ENCODE assay signal across 1 cellular context in genomic region chr7:36677769-36678435, GRCh38.
A peak's percentile ranks its signal among the peaks of the same experiment; 100 is the strongest.
TF ChIP-seq lines count a peak whose summit lies in the region.

No MANE protein-coding gene starts in this region.

TF ChIP-seq in GM12878, 131 proteins besides CTCF, POLR2A, EP300 and RAD21 (continued from another document and continues in another):
- peak; percentile 40; the same call in 1 of the 2 replicates for TF ChIP-seq CBFB (IDR thresholded peaks at IDR 0.05; ENCODE audit: low read depth)
- no peak for TF ChIP-seq ATF7 (IDR thresholded peaks at IDR 0.05; ENCODE audit: low read depth)
- no peak for TF ChIP-seq TARDBP (IDR thresholded peaks at IDR 0.05; ENCODE audit: borderline replicate concordance)
- TF ChIP-seq ESRRA (IDR thresholded peaks at IDR 0.05; ENCODE audit: low read length) = no peak
- peak; percentile 56; the same call in 1 of the 2 replicates for TF ChIP-seq CREM (IDR thresholded peaks at IDR 0.05; ENCODE audit: low read depth)
- TF ChIP-seq CHD1 (IDR thresholded peaks at IDR 0.05; ENCODE audit: low read depth, low read length) = no peak
- TF ChIP-seq, protein P1, sequence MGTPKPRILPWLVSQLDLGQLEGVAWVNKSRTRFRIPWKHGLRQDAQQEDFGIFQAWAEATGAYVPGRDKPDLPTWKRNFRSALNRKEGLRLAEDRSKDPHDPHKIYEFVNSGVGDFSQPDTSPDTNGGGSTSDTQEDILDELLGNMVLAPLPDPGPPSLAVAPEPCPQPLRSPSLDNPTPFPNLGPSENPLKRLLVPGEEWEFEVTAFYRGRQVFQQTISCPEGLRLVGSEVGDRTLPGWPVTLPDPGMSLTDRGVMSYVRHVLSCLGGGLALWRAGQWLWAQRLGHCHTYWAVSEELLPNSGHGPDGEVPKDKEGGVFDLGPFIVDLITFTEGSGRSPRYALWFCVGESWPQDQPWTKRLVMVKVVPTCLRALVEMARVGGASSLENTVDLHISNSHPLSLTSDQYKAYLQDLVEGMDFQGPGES (IDR thresholded peaks at IDR 0.05) = no peak
- TF ChIP-seq SREBF2 (IDR thresholded peaks at IDR 0.05; ENCODE audit: low read length) = no peak
- TF ChIP-seq, protein P2, sequence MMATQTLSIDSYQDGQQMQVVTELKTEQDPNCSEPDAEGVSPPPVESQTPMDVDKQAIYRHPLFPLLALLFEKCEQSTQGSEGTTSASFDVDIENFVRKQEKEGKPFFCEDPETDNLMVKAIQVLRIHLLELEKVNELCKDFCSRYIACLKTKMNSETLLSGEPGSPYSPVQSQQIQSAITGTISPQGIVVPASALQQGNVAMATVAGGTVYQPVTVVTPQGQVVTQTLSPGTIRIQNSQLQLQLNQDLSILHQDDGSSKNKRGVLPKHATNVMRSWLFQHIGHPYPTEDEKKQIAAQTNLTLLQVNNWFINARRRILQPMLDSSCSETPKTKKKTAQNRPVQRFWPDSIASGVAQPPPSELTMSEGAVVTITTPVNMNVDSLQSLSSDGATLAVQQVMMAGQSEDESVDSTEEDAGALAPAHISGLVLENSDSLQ (IDR thresholded peaks at IDR 0.05) = no peak
- no peak for TF ChIP-seq SPI1 (IDR thresholded peaks at IDR 0.05; ENCODE audit: borderline replicate concordance, insufficient read depth, low read depth, low read length)
- TF ChIP-seq ZNF274 (IDR thresholded peaks at IDR 0.05; ENCODE audit: insufficient read depth, insufficient read length) = no peak
- TF ChIP-seq, protein P3, sequence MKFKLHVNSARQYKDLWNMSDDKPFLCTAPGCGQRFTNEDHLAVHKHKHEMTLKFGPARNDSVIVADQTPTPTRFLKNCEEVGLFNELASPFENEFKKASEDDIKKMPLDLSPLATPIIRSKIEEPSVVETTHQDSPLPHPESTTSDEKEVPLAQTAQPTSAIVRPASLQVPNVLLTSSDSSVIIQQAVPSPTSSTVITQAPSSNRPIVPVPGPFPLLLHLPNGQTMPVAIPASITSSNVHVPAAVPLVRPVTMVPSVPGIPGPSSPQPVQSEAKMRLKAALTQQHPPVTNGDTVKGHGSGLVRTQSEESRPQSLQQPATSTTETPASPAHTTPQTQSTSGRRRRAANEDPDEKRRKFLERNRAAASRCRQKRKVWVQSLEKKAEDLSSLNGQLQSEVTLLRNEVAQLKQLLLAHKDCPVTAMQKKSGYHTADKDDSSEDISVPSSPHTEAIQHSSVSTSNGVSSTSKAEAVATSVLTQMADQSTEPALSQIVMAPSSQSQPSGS (IDR thresholded peaks at IDR 0.05; ENCODE audit: low read length) = peak; percentile 47
- no peak for TF ChIP-seq STAT1 (conservative IDR thresholded peaks at IDR 0.05)
- no peak for TF ChIP-seq BACH1 (IDR thresholded peaks at IDR 0.05; ENCODE audit: borderline replicate concordance)
- no peak for TF ChIP-seq ZNF217 (IDR thresholded peaks at IDR 0.05)
- TF ChIP-seq, protein P4, sequence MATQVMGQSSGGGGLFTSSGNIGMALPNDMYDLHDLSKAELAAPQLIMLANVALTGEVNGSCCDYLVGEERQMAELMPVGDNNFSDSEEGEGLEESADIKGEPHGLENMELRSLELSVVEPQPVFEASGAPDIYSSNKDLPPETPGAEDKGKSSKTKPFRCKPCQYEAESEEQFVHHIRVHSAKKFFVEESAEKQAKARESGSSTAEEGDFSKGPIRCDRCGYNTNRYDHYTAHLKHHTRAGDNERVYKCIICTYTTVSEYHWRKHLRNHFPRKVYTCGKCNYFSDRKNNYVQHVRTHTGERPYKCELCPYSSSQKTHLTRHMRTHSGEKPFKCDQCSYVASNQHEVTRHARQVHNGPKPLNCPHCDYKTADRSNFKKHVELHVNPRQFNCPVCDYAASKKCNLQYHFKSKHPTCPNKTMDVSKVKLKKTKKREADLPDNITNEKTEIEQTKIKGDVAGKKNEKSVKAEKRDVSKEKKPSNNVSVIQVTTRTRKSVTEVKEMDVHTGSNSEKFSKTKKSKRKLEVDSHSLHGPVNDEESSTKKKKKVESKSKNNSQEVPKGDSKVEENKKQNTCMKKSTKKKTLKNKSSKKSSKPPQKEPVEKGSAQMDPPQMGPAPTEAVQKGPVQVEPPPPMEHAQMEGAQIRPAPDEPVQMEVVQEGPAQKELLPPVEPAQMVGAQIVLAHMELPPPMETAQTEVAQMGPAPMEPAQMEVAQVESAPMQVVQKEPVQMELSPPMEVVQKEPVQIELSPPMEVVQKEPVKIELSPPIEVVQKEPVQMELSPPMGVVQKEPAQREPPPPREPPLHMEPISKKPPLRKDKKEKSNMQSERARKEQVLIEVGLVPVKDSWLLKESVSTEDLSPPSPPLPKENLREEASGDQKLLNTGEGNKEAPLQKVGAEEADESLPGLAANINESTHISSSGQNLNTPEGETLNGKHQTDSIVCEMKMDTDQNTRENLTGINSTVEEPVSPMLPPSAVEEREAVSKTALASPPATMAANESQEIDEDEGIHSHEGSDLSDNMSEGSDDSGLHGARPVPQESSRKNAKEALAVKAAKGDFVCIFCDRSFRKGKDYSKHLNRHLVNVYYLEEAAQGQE (IDR thresholded peaks at IDR 0.05; ENCODE audit: low read depth, low read length) = no peak
- no peak for TF ChIP-seq TCF3 (IDR thresholded peaks at IDR 0.05; ENCODE audit: borderline replicate concordance, insufficient read depth, low read depth, low read length)
- TF ChIP-seq BCL11A (IDR thresholded peaks at IDR 0.05; ENCODE audit: low read depth, low read length) = peak; percentile 56; the same call in 1 of the 2 replicates
- TF ChIP-seq, protein P5, sequence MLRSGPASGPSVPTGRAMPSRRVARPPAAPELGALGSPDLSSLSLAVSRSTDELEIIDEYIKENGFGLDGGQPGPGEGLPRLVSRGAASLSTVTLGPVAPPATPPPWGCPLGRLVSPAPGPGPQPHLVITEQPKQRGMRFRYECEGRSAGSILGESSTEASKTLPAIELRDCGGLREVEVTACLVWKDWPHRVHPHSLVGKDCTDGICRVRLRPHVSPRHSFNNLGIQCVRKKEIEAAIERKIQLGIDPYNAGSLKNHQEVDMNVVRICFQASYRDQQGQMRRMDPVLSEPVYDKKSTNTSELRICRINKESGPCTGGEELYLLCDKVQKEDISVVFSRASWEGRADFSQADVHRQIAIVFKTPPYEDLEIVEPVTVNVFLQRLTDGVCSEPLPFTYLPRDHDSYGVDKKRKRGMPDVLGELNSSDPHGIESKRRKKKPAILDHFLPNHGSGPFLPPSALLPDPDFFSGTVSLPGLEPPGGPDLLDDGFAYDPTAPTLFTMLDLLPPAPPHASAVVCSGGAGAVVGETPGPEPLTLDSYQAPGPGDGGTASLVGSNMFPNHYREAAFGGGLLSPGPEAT (IDR thresholded peaks at IDR 0.05; ENCODE audit: low read depth) = no peak
- no peak for TF ChIP-seq HDGF (IDR thresholded peaks at IDR 0.05)
- TF ChIP-seq IKZF2 (IDR thresholded peaks at IDR 0.05) = no peak
- no peak for TF ChIP-seq HDAC6 (IDR thresholded peaks at IDR 0.05; ENCODE audit: unreplicated experiment)
- TF ChIP-seq RB1 (IDR thresholded peaks at IDR 0.05; ENCODE audit: borderline replicate concordance) = no peak
- peak; percentile 25; the same call in 1 of the 2 replicates for TF ChIP-seq FOXM1 (IDR thresholded peaks at IDR 0.05; ENCODE audit: low read depth, low read length)
- TF ChIP-seq SMAD1 (IDR thresholded peaks at IDR 0.05; ENCODE audit: low read depth, partially characterized antibody) = no peak
- no peak for TF ChIP-seq ZBTB33 (IDR thresholded peaks at IDR 0.05)
- 0 out of 4 replicates have a peak, but pooled peaks of 1 of the 2 experiments have one; percentile 50 for TF ChIP-seq CEBPB (IDR thresholded peaks at IDR 0.05; ENCODE audit: borderline replicate concordance in 1 of 2, low read depth in 2 of 2, low read length in 2 of 2)
- TF ChIP-seq NR2C2 (IDR thresholded peaks at IDR 0.05; ENCODE audit: borderline replicate concordance, control insufficient read depth, insufficient read length, low read depth) = no peak
- no peak for TF ChIP-seq NR2F1 (conservative IDR thresholded peaks at IDR 0.05)
- TF ChIP-seq ZZZ3 (IDR thresholded peaks at IDR 0.05; ENCODE audit: control insufficient read depth, insufficient read length, low read depth) = no peak
- no peak for TF ChIP-seq EZH2 (IDR thresholded peaks at IDR 0.05; ENCODE audit: borderline replicate concordance, control insufficient read depth, low read depth, low read length)
- TF ChIP-seq GATAD2B (conservative IDR thresholded peaks at IDR 0.05; ENCODE audit: low read depth) = no peak
- no peak for TF ChIP-seq CHD4 (IDR thresholded peaks at IDR 0.05)
- TF ChIP-seq, protein P6, sequence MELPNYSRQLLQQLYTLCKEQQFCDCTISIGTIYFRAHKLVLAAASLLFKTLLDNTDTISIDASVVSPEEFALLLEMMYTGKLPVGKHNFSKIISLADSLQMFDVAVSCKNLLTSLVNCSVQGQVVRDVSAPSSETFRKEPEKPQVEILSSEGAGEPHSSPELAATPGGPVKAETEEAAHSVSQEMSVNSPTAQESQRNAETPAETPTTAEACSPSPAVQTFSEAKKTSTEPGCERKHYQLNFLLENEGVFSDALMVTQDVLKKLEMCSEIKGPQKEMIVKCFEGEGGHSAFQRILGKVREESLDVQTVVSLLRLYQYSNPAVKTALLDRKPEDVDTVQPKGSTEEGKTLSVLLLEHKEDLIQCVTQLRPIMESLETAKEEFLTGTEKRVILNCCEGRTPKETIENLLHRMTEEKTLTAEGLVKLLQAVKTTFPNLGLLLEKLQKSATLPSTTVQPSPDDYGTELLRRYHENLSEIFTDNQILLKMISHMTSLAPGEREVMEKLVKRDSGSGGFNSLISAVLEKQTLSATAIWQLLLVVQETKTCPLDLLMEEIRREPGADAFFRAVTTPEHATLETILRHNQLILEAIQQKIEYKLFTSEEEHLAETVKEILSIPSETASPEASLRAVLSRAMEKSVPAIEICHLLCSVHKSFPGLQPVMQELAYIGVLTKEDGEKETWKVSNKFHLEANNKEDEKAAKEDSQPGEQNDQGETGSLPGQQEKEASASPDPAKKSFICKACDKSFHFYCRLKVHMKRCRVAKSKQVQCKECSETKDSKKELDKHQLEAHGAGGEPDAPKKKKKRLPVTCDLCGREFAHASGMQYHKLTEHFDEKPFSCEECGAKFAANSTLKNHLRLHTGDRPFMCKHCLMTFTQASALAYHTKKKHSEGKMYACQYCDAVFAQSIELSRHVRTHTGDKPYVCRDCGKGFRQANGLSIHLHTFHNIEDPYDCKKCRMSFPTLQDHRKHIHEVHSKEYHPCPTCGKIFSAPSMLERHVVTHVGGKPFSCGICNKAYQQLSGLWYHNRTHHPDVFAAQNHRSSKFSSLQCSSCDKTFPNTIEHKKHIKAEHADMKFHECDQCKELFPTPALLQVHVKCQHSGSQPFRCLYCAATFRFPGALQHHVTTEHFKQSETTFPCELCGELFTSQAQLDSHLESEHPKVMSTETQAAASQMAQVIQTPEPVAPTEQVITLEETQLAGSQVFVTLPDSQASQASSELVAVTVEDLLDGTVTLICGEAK (IDR thresholded peaks at IDR 0.05; ENCODE audit: borderline replicate concordance) = no peak
- TF ChIP-seq MEF2A (IDR thresholded peaks at IDR 0.05; ENCODE audit: insufficient read depth, low read depth, low read length) = peak; percentile 75; the same call in 1 of the 2 replicates
- no peak for TF ChIP-seq ZNF592 (IDR thresholded peaks at IDR 0.05)
- TF ChIP-seq, protein P7, sequence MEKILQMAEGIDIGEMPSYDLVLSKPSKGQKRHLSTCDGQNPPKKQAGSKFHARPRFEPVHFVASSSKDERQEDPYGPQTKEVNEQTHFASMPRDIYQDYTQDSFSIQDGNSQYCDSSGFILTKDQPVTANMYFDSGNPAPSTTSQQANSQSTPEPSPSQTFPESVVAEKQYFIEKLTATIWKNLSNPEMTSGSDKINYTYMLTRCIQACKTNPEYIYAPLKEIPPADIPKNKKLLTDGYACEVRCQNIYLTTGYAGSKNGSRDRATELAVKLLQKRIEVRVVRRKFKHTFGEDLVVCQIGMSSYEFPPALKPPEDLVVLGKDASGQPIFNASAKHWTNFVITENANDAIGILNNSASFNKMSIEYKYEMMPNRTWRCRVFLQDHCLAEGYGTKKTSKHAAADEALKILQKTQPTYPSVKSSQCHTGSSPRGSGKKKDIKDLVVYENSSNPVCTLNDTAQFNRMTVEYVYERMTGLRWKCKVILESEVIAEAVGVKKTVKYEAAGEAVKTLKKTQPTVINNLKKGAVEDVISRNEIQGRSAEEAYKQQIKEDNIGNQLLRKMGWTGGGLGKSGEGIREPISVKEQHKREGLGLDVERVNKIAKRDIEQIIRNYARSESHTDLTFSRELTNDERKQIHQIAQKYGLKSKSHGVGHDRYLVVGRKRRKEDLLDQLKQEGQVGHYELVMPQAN (conservative IDR thresholded peaks at IDR 0.05) = no peak
